2 cellular contexts compared by ENCODE assay signal in the genomic region with DNA sequence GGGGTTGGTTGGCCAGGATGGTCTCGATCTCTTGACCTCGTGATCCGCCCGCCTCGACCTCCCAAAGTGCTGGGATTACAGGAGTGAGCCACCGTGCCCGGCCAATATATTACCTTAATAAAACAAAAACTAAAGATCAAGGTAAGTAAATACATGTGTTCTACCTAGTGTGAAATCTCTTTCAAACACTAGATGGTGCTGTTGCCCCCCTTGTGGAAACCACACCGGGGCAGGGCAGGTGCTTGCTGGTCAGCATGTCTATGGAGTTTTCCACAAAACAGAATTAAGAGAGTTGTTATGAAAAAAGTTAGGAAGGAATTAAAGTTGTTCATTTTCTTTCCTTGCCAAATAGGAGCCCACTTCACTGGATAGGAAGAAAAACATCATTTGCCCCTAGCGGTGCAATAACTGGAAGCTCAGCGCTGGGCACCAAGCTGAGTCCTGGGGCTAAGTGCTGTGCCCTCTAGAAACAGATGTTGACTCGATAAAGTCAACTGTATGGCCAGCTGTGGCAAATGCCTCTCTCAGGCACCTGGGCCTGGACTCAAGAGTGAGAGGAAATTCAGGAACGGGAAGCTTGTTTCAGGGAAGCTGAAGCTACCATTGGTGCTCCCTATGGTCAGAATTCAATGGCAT.
TF ChIP-seq lines count a peak whose summit lies in the region.

No MANE protein-coding gene starts in this region.

TF ChIP-seq in HCT116, 20 proteins besides CTCF, POLR2A, EP300 and RAD21:
- TF ChIP-seq ZFX (IDR thresholded peaks at IDR 0.05), result no peak
- TF ChIP-seq SP1 (IDR thresholded peaks at IDR 0.05; ENCODE audit: low read depth), result 0 out of 2 replicates have a peak, but pooled peaks have one; percentile 14

TF ChIP-seq in K562, 482 proteins besides CTCF, POLR2A, EP300 and RAD21:
- TF ChIP-seq TEAD4 (IDR thresholded peaks at IDR 0.05; ENCODE audit: low read length), result no peak
- TF ChIP-seq TEAD4 (CRISPR knock-in tag; IDR thresholded peaks at IDR 0.05; ENCODE audit: borderline replicate concordance), result no peak
- TF ChIP-seq, protein P1, sequence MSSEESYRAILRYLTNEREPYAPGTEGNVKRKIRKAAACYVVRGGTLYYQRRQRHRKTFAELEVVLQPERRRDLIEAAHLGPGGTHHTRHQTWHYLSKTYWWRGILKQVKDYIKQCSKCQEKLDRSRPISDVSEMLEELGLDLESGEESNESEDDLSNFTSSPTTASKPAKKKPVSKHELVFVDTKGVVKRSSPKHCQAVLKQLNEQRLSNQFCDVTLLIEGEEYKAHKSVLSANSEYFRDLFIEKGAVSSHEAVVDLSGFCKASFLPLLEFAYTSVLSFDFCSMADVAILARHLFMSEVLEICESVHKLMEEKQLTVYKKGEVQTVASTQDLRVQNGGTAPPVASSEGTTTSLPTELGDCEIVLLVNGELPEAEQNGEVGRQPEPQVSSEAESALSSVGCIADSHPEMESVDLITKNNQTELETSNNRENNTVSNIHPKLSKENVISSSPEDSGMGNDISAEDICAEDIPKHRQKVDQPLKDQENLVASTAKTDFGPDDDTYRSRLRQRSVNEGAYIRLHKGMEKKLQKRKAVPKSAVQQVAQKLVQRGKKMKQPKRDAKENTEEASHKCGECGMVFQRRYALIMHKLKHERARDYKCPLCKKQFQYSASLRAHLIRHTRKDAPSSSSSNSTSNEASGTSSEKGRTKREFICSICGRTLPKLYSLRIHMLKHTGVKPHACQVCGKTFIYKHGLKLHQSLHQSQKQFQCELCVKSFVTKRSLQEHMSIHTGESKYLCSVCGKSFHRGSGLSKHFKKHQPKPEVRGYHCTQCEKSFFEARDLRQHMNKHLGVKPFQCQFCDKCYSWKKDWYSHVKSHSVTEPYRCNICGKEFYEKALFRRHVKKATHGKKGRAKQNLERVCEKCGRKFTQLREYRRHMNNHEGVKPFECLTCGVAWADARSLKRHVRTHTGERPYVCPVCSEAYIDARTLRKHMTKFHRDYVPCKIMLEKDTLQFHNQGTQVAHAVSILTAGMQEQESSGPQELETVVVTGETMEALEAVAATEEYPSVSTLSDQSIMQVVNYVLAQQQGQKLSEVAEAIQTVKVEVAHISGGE (CRISPR knock-in tag; IDR thresholded peaks at IDR 0.05), result no peak
- TF ChIP-seq DEAF1 (CRISPR knock-in tag; IDR thresholded peaks at IDR 0.05), result peak; percentile 75
- no peak for TF ChIP-seq ZC3H11A (IDR thresholded peaks at IDR 0.05; ENCODE audit: low read depth, low read length)
- TF ChIP-seq SMC3 (conservative IDR thresholded peaks at IDR 0.05; ENCODE audit: insufficient read depth, low read depth, low read length), result peak; percentile 58; the same call in 1 of the 2 replicates
